ENCODE assay signal across 18 cellular contexts in genomic region chr15:91448245-91448644, GRCh38.
DNase-seq lines count a peak whose midpoint lies in the region; ATAC-seq and TF ChIP-seq lines count a peak whose summit lies in the region.
"Had no signal": no experiment of that assay in that cellular context is flagged by ENCODE, and none has a peak within 500 bp of the region (broad histone marks: within the 10 kb centered on the region; RNA-seq: fewer than 3 reads in every experiment).

No MANE protein-coding gene starts in this region.

- H3K4me1 Mint-ChIP-seq in activated naive CD4-positive, alpha-beta T cell treated with anti-CD3 and anti-CD28 coated beads, Interleukin-2, amount 10 ng/mL, durations not matched to agents 7 days and 5 days, result peaks cover 36% of the 10 kb centered on the region
- H3K4me1 Mint-ChIP-seq in CD4-positive, CD25-positive, alpha-beta regulatory T cell, result peaks cover 5 to 39% (median 25%) of the 10 kb centered on the region in 4 donors
- peaks cover 19% of the 10 kb centered on the region for H3K4me1 Mint-ChIP-seq in CD4-positive, alpha-beta T cell (ENCODE audit: low read depth)
- H3K4me1 Mint-ChIP-seq in T-cell, result peaks cover 19 to 32% (median 23%) of the 10 kb centered on the region in 3 donors
- H3K4me1 Mint-ChIP-seq: H9 had no signal

- H3K9me3 Mint-ChIP-seq in activated naive CD4-positive, alpha-beta T cell treated with anti-CD3 and anti-CD28 coated beads, Interleukin-2, amount 10 ng/mL, durations not matched to agents 7 days and 5 days, result peaks cover 32% of the 10 kb centered on the region
- H3K9me3 Mint-ChIP-seq in CD4-positive, CD25-positive, alpha-beta regulatory T cell, result peaks cover 0 to 11% (median 3%) of the 10 kb centered on the region in 7 donors
- H3K9me3 Mint-ChIP-seq in CD4-positive, alpha-beta T cell, result peaks cover 5% of the 10 kb centered on the region
- peaks cover 5 to 15% (median 13%) of the 10 kb centered on the region in 3 donors for H3K9me3 Mint-ChIP-seq in T-cell

- no peak for TF ChIP-seq CTCF in CD4-positive, alpha-beta T cell (IDR thresholded peaks at IDR 0.05)

- POLR2A ChIA-PET in CD4-positive, alpha-beta T cell (lab: Charles Lee), result no interaction called here
- POLR2A ChIA-PET in T-cell (lab: Charles Lee), result no interaction called here

- H3K9me3 ChIP-seq in CD4-positive, CD25-positive, alpha-beta regulatory T cell (ENCODE audit: control insufficient read depth in 2 of 2, low read length in 2 of 2), result no peaks in the 10 kb centered on the region
- H3K9me3 ChIP-seq in CD4-positive, alpha-beta T cell (ENCODE audit: control insufficient read depth, low read length), result no peaks in the 10 kb centered on the region
- H3K9me3 ChIP-seq: BE2C had no signal

- CTCF ChIA-PET in activated naive CD4-positive, alpha-beta T cell treated with anti-CD3 and anti-CD28 coated beads, Interleukin-2, amount 10 ng/mL, durations not matched to agents 7 days and 5 days (lab: Charles Lee), result no interaction called here
- CTCF ChIA-PET in CD4-positive, alpha-beta T cell (lab: Charles Lee), result no interaction called here
- CTCF ChIA-PET in T-cell (lab: Charles Lee), result no interaction called here

- H3K27ac ChIP-seq in CD4-positive, CD25-positive, alpha-beta regulatory T cell (ENCODE audit: insufficient read depth, low read length, poor library complexity, severe bottlenecking), result no peak overlapping the region
- H3K27ac ChIP-seq in CD4-positive, alpha-beta T cell (ENCODE audit: low read depth, low read length), result no peak overlapping the region

- H3K4me1 ChIP-seq in CD4-positive, CD25-positive, alpha-beta regulatory T cell (ENCODE audit: control insufficient read depth, insufficient read depth, low read length, poor library complexity, severe bottlenecking), result no peaks in the 10 kb centered on the region
- H3K4me1 ChIP-seq: BE2C had no signal

- peak; percentile 30 for DNase-seq in activated naive CD4-positive, alpha-beta T cell treated with anti-CD3 and anti-CD28 coated beads, Interleukin-2, amount 10 ng/mL, durations not matched to agents 7 days and 5 days
- no peak for DNase-seq in activated naive CD4-positive, alpha-beta T cell treated with anti-CD3 and anti-CD28 coated beads, Interleukin-2, amount 50 U/mL, for 16 hours
- DNase-seq in CD4-positive, CD25-positive, alpha-beta regulatory T cell, result peak in 1 of 3 donors; percentile 53
- peak in 2 of 10 experiments; percentile 5 to 36 for DNase-seq in CD4-positive, alpha-beta T cell
- DNase-seq in T-cell, result peak in 3 of 34 experiments; percentile 4 to 23 (median 20)
- no peak for DNase-seq in SK-N-DZ (ENCODE audit: low spot score)
- no peak for DNase-seq in NCI-H748 treated with DMSO at 0.1 percent for 48 hours (lab: John Stamatoyannopoulos, UW)
- DNase-seq: ACHN, BE2C, C1 segment of cervical spinal cord, DMS153, DMS79, GDM1, GOT3, H9, IMR-90 had no signal

- no peak overlapping the region for H3K27ac Mint-ChIP-seq in activated naive CD4-positive, alpha-beta T cell treated with anti-CD3 and anti-CD28 coated beads, Interleukin-2, amount 10 ng/mL, durations not matched to agents 7 days and 5 days
- peak overlapping the region in 1 of 3 donors; percentile 3 for H3K27ac Mint-ChIP-seq in CD4-positive, CD25-positive, alpha-beta regulatory T cell
- H3K27ac Mint-ChIP-seq in CD4-positive, alpha-beta T cell, result no peak overlapping the region
- H3K27ac Mint-ChIP-seq in T-cell, result peak overlapping the region in 1 of 2 donors; percentile 12

- H3K36me3 ChIP-seq in CD4-positive, CD25-positive, alpha-beta regulatory T cell (ENCODE audit: control insufficient read depth, insufficient read depth, low read length), result no peaks in the 10 kb centered on the region
- H3K36me3 ChIP-seq: BE2C had no signal

- no peaks in the 10 kb centered on the region for H3K27me3 Mint-ChIP-seq in activated naive CD4-positive, alpha-beta T cell treated with anti-CD3 and anti-CD28 coated beads, Interleukin-2, amount 10 ng/mL, durations not matched to agents 7 days and 5 days
- H3K27me3 Mint-ChIP-seq in CD4-positive, CD25-positive, alpha-beta regulatory T cell, result peaks cover 10% of the 10 kb centered on the region
- no peaks in the 10 kb centered on the region for H3K27me3 Mint-ChIP-seq in CD4-positive, alpha-beta T cell
- peaks cover 0 to 2% of the 10 kb centered on the region in 2 donors for H3K27me3 Mint-ChIP-seq in T-cell
- H3K27me3 Mint-ChIP-seq: CD4-positive, alpha-beta memory T cell had no signal

- H3K27me3 ChIP-seq in CD4-positive, CD25-positive, alpha-beta regulatory T cell (ENCODE audit: control insufficient read depth, insufficient read depth, low read length), result peaks cover 2% of the 10 kb centered on the region
- H3K27me3 ChIP-seq in CD4-positive, alpha-beta T cell (ENCODE audit: control insufficient read depth, insufficient read depth, low read length), result no peaks in the 10 kb centered on the region
- H3K27me3 ChIP-seq: BE2C had no signal

- H3K4me3 Mint-ChIP-seq in activated naive CD4-positive, alpha-beta T cell treated with anti-CD3 and anti-CD28 coated beads, Interleukin-2, amount 10 ng/mL, durations not matched to agents 7 days and 5 days, result no peak overlapping the region
- H3K4me3 Mint-ChIP-seq in CD4-positive, CD25-positive, alpha-beta regulatory T cell, result no peak overlapping the region
- no peak overlapping the region for H3K4me3 Mint-ChIP-seq in CD4-positive, alpha-beta T cell
- H3K4me3 Mint-ChIP-seq in T-cell, result no peak overlapping the region
- H3K4me3 Mint-ChIP-seq: H9 had no signal

- ATAC-seq in CD4-positive, CD25-positive, alpha-beta regulatory T cell (ENCODE audit: low read depth in 2 of 2), result peak; percentile 63 to 79
- ATAC-seq in CD4-positive, alpha-beta T cell (ENCODE audit: poor library complexity), result peak; percentile 44
- ATAC-seq in T-cell (replicated peaks in 1 of 4) (peak in 3 of 4 experiments; percentile 65 to 81 (median 68)), GM19397 (IDR thresholded peaks at IDR 0.05; ENCODE audit: unreplicated experiment) (no peak)

- peaks cover 35% of the 10 kb centered on the region for H3K36me3 Mint-ChIP-seq in activated naive CD4-positive, alpha-beta T cell treated with anti-CD3 and anti-CD28 coated beads, Interleukin-2, amount 10 ng/mL, durations not matched to agents 7 days and 5 days
- H3K36me3 Mint-ChIP-seq in CD4-positive, CD25-positive, alpha-beta regulatory T cell, result no peaks in the 10 kb centered on the region
- no peaks in the 10 kb centered on the region for H3K36me3 Mint-ChIP-seq in CD4-positive, alpha-beta T cell (ENCODE audit: low read depth)
- no peaks in the 10 kb centered on the region for H3K36me3 Mint-ChIP-seq in T-cell

- intact Hi-C loops in CD4-positive, alpha-beta T cell (cut with DNase I, micrococcal nuclease), result no loop called here

- no peak overlapping the region for H3K4me3 ChIP-seq in CD4-positive, CD25-positive, alpha-beta regulatory T cell (ENCODE audit: low read depth, low read length)
